ENCODE assay signal across 15 cellular contexts in genomic region chr16:22335668-22336246, GRCh38. TPM values are rescaled to one million over a fixed set of nuclear protein-coding genes. Genes with fewer than 3 reads are reported as not detected.
DNase-seq lines count a peak whose midpoint lies in the region; ATAC-seq, FAIRE-seq and TF ChIP-seq lines count a peak whose summit lies in the region.
"Had no signal": no experiment of that assay in that cellular context is flagged by ENCODE, and none has a peak within 500 bp of the region (broad histone marks: within the 10 kb centered on the region; RNA-seq: fewer than 3 reads in every experiment).

No MANE protein-coding gene starts in this region.

- no peaks in the 10 kb centered on the region for H4K20me1 ChIP-seq in K562 (replicated peaks; ENCODE audit: control insufficient read depth, insufficient read depth, low read length)

- in situ Hi-C loops in K562 (cut with MboI): no loop called here

- no peak overlapping the region for H2AFZ ChIP-seq in K562 (ENCODE audit: low read depth, low read length)

- H3K36me3 Mint-ChIP-seq in naive thymus-derived CD4-positive, alpha-beta T cell: peaks cover 38 to 88% (median 85%) of the 10 kb centered on the region in 5 donors
- H3K36me3 Mint-ChIP-seq in activated CD4-positive, alpha-beta T cell treated with anti-CD3 and anti-CD28 coated beads, Interleukin-2, amount 10 ng/mL, durations not matched to agents 7 days and 5 days (ENCODE audit: low read depth): peaks cover 84% of the 10 kb centered on the region

- no TSS peak for BruUV-seq in K562 (replicated peaks; lab: Mats Ljungman, UMichigan)

- 96% methylated on average over 3 of the region's 3 CpGs for WGBS in K562 (ENCODE audit: insufficient coverage, low coverage, missing lambda C conversion rate)

- no peak; the same call in none of the 2 replicates for TF ChIP-seq POLR2A in K562 (conservative IDR thresholded peaks at IDR 0.05)

- H3K4me3 Mint-ChIP-seq in stimulated activated naive CD8-positive, alpha-beta T cell treated with anti-CD3 and anti-CD28 coated beads, Interleukin-15, amount 100 ng/mL, for 72 hours: no peak overlapping the region
- H3K4me3 Mint-ChIP-seq in naive thymus-derived CD4-positive, alpha-beta T cell: peak overlapping the region in 1 of 10 donors; percentile 6
- H3K4me3 Mint-ChIP-seq in activated CD4-positive, alpha-beta T cell treated with anti-CD3 and anti-CD28 coated beads, Interleukin-2, amount 10 ng/mL, durations not matched to agents 7 days and 5 days: no peak overlapping the region

- no peaks in the 10 kb centered on the region for H3K79me2 ChIP-seq in K562 (ENCODE audit: control insufficient read depth, insufficient read depth, low read length)

- TF ChIP-seq CTCF in K562 (IDR thresholded peaks at IDR 0.05 in 2 of 3, conservative IDR thresholded peaks at IDR 0.05 in 1 of 3; ENCODE audit: insufficient read depth in 2 of 3, low read depth in 1 of 3, low read length in 3 of 3) (no peak), omental fat pad (IDR thresholded peaks at IDR 0.05) (no peak)

- CTCF ChIA-PET in K562 (lab: Yijun Ruan, JAX; ENCODE audit: low intra/inter-chr PET ratio): no interaction called here
- CTCF ChIA-PET in naive thymus-derived CD4-positive, alpha-beta T cell (lab: Charles Lee): no interaction called here
- CTCF ChIA-PET in activated CD4-positive, alpha-beta T cell treated with anti-CD3 and anti-CD28 coated beads, Interleukin-2, amount 10 ng/mL, durations not matched to agents 7 days and 5 days (lab: Charles Lee): interaction anchor here (0.6 kb wide), 1 partner anchor 9 kb away, joined by 3 read pairs; no protein-coding TSS in a partner anchor

- no peak overlapping the region for H3K4me2 ChIP-seq in K562 (ENCODE audit: insufficient read depth, low read length)
- H3K4me2 ChIP-seq: A549; BLaER1 treated with 17β-estradiol and CSF1 and Interleukin-3, amounts not matched to agents 10 nM and 100 nM had no signal

- H3K27me3 ChIP-seq in K562 (ENCODE audit: control insufficient read depth in 2 of 2, insufficient read depth in 2 of 2, low read length in 2 of 2): no peaks in the 10 kb centered on the region
- no peaks in the 10 kb centered on the region for H3K27me3 ChIP-seq in naive thymus-derived CD4-positive, alpha-beta T cell (ENCODE audit: control insufficient read depth in 2 of 2, insufficient read depth in 2 of 2, low read length in 2 of 2)
- H3K27me3 ChIP-seq: BLaER1 treated with 17β-estradiol and CSF1 and Interleukin-3, amounts not matched to agents 10 nM and 100 nM had no signal

- no peak overlapping the region for H3K27ac Mint-ChIP-seq in stimulated activated naive CD8-positive, alpha-beta T cell treated with anti-CD3 and anti-CD28 coated beads, Interleukin-15, amount 100 ng/mL, for 72 hours
- peak overlapping the region in 5 of 9 donors; percentile 43 to 58 (median 50) for H3K27ac Mint-ChIP-seq in naive thymus-derived CD4-positive, alpha-beta T cell
- H3K27ac Mint-ChIP-seq in activated CD4-positive, alpha-beta T cell treated with anti-CD3 and anti-CD28 coated beads, Interleukin-2, amount 10 ng/mL, durations not matched to agents 7 days and 5 days: no peak overlapping the region

- no peak overlapping the region for H3K4me3 ChIP-seq in K562
- no peak overlapping the region for H3K4me3 ChIP-seq in naive thymus-derived CD4-positive, alpha-beta T cell (ENCODE audit: low read length)
- H3K4me3 ChIP-seq: A549 had no signal

- peaks cover 34 to 55% of the 10 kb centered on the region in 2 donors for H3K9me3 Mint-ChIP-seq in stimulated activated naive CD8-positive, alpha-beta T cell treated with anti-CD3 and anti-CD28 coated beads, Interleukin-15, amount 100 ng/mL, for 72 hours
- H3K9me3 Mint-ChIP-seq in naive thymus-derived CD4-positive, alpha-beta T cell: peaks cover 11 to 57% (median 25%) of the 10 kb centered on the region in 11 donors
- peaks cover 35% of the 10 kb centered on the region for H3K9me3 Mint-ChIP-seq in activated CD4-positive, alpha-beta T cell treated with anti-CD3 and anti-CD28 coated beads, Interleukin-2, amount 10 ng/mL, durations not matched to agents 7 days and 5 days

- TF ChIP-seq EP300 in K562 (IDR thresholded peaks at IDR 0.05; ENCODE audit: low read length): no peak

- ATAC-seq in stimulated activated naive CD8-positive, alpha-beta T cell treated with anti-CD3 and anti-CD28 coated beads, Interleukin-15, amount 100 ng/mL, for 72 hours: peak; percentile 43
- ATAC-seq in stimulated activated naive CD8-positive, alpha-beta T cell treated with anti-CD3 and anti-CD28 coated beads, Interleukin-15, Interleukin-2, amounts not matched to agents 100 U/mL and 50 U/mL, for 24 hours: no peak
- peak; percentile 60 for ATAC-seq in K562
- peak; percentile 26 for ATAC-seq in naive thymus-derived CD4-positive, alpha-beta T cell
- ATAC-seq in omental fat pad (ENCODE audit: low FRiP score): no peak
- ATAC-seq: A549 had no signal

- H3K27ac ChIP-seq in K562 (ENCODE audit: extremely low read depth, low read depth, low read length): no peak overlapping the region
- H3K27ac ChIP-seq in naive thymus-derived CD4-positive, alpha-beta T cell (ENCODE audit: low read depth, low read length): no peak overlapping the region
- H3K27ac ChIP-seq: A549; BLaER1 treated with 17β-estradiol and CSF1 and Interleukin-3, amounts not matched to agents 10 nM and 100 nM had no signal

- H3K36me3 ChIP-seq in K562 (ENCODE audit: control insufficient read depth, insufficient read depth, low read length): peaks cover 53% of the 10 kb centered on the region
- peaks cover 19 to 53% (median 21%) of the 10 kb centered on the region in 3 experiments for H3K36me3 ChIP-seq in naive thymus-derived CD4-positive, alpha-beta T cell (ENCODE audit: control insufficient read depth in 2 of 3, insufficient read depth in 3 of 3, low read length in 3 of 3)

- H3K9me1 ChIP-seq in K562 (ENCODE audit: control insufficient read depth, insufficient read depth, low read length): no peaks in the 10 kb centered on the region

- H3K4me1 Mint-ChIP-seq in stimulated activated naive CD8-positive, alpha-beta T cell treated with anti-CD3 and anti-CD28 coated beads, Interleukin-15, amount 100 ng/mL, for 72 hours: peaks cover 34% of the 10 kb centered on the region
- H3K4me1 Mint-ChIP-seq in naive thymus-derived CD4-positive, alpha-beta T cell: peaks cover 2 to 24% (median 10%) of the 10 kb centered on the region in 7 donors
- H3K4me1 Mint-ChIP-seq in activated CD4-positive, alpha-beta T cell treated with anti-CD3 and anti-CD28 coated beads, Interleukin-2, amount 10 ng/mL, durations not matched to agents 7 days and 5 days: peaks cover 15% of the 10 kb centered on the region

- no peak for FAIRE-seq in K562 (lab: Jason Lieb, UNC)
- FAIRE-seq: A549 had no signal

- DNase-seq in stimulated activated naive CD8-positive, alpha-beta T cell treated with anti-CD3 and anti-CD28 coated beads, Interleukin-15, amount 100 ng/mL, for 72 hours: no peak
- DNase-seq in stimulated activated naive CD8-positive, alpha-beta T cell treated with anti-CD3 and anti-CD28 coated beads, Interleukin-15, Interleukin-2, amounts not matched to agents 100 U/mL and 50 U/mL, for 24 hours: no peak
- DNase-seq in K562 (ENCODE audit: extremely low read depth in 1 of 4, low spot score in 3 of 4) (peak in 1 of 4 experiments; percentile 15), omental fat pad (ENCODE audit: low spot score) (no peak), NOMO-1 treated with dmso at 0.1 percent for 144 hours (lab: John Stamatoyannopoulos, UW; ENCODE audit: unreplicated experiment) (no peak)
- DNase-seq in naive thymus-derived CD4-positive, alpha-beta T cell: no peak
- no peak for DNase-seq in activated CD4-positive, alpha-beta T cell treated with anti-CD3 and anti-CD28 coated beads, Interleukin-2, amount 10 ng/mL, durations not matched to agents 7 days and 5 days
- DNase-seq: DMS79, NCI-H1105, NCI-H2081 treated with DMSO at 0.1 percent for 48 hours, NCI-H446 treated with DMSO at 0.1 percent for 48 hours, OCI-M1, RPMI8226 had no signal

- H3K4me1 ChIP-seq in K562 (replicated peaks in 1 of 2; ENCODE audit: control insufficient read depth in 2 of 2, insufficient read depth in 2 of 2, low read length in 2 of 2): no peaks in the 10 kb centered on the region
- no peaks in the 10 kb centered on the region for H3K4me1 ChIP-seq in naive thymus-derived CD4-positive, alpha-beta T cell (ENCODE audit: control insufficient read depth in 2 of 2, insufficient read depth in 2 of 2, low read length in 2 of 2)
- H3K4me1 ChIP-seq: A549 had no signal

- POLR2A ChIA-PET in K562 (lab: Yijun Ruan, JAX): no interaction called here
- POLR2A ChIA-PET in naive thymus-derived CD4-positive, alpha-beta T cell (lab: Charles Lee): interaction anchor here (0.7 to 1.0 kb wide), 2 partner anchors 10 to 24 kb away, joined by 3 to 4 read pairs; no protein-coding TSS in a partner anchor
- POLR2A ChIA-PET in activated CD4-positive, alpha-beta T cell treated with anti-CD3 and anti-CD28 coated beads, Interleukin-2, amount 10 ng/mL, durations not matched to agents 7 days and 5 days (lab: Charles Lee): no interaction called here

- no peak overlapping the region for H3K9ac ChIP-seq in K562 (ENCODE audit: insufficient read depth in 1 of 2, low read depth in 2 of 2, low read length in 2 of 2)
- H3K9ac ChIP-seq: BLaER1 treated with 17β-estradiol and CSF1 and Interleukin-3, amounts not matched to agents 10 nM and 100 nM had no signal

- peaks cover 7% of the 10 kb centered on the region for H3K9me3 ChIP-seq in K562 (replicated peaks; ENCODE audit: control insufficient read depth, insufficient read depth, low read depth, low read length)
- H3K9me3 ChIP-seq in naive thymus-derived CD4-positive, alpha-beta T cell (ENCODE audit: control insufficient read depth in 2 of 3, low read length in 3 of 3): peaks cover 0 to 27% (median 7%) of the 10 kb centered on the region in 3 experiments

- intact Hi-C loops in K562 (cut with micrococcal nuclease): no loop called here
- intact Hi-C loops in naive thymus-derived CD4-positive, alpha-beta T cell (cut with micrococcal nuclease): loop anchor here in 1 of 2 donors (2.0 to 5.0 kb wide), 2 partner anchors 19 to 37 kb away; partner anchors contain the start of gene CDR2

- TF ChIP-seq RAD21 in K562 (CRISPR knock-in tag; conservative IDR thresholded peaks at IDR 0.05 in 1 of 2, IDR thresholded peaks at IDR 0.05 in 1 of 2): no peak

- H3K27me3 Mint-ChIP-seq in stimulated activated naive CD8-positive, alpha-beta T cell treated with anti-CD3 and anti-CD28 coated beads, Interleukin-15, amount 100 ng/mL, for 72 hours: no peaks in the 10 kb centered on the region
- H3K27me3 Mint-ChIP-seq in naive thymus-derived CD4-positive, alpha-beta T cell: no peaks in the 10 kb centered on the region
- no peaks in the 10 kb centered on the region for H3K27me3 Mint-ChIP-seq in activated CD4-positive, alpha-beta T cell treated with anti-CD3 and anti-CD28 coated beads, Interleukin-2, amount 10 ng/mL, durations not matched to agents 7 days and 5 days

RNA-seq across cellular contexts. Expression of gene POLR3E, which starts 38.5 kb away (rescaled TPM):
- 337 and 699 TPM in 2 replicates for total RNA-seq in K562 (2011; cell fraction: chromatin; rRNA removed; ENCODE audit: low replicate concordance)
- 179 and 196 TPM in 2 replicates for total RNA-seq in K562 (2011; cell fraction: nucleolus; rRNA removed)
- total RNA-seq in K562 (2011; cell fraction: nucleoplasm; rRNA removed): 243 and 244 TPM in 2 replicates
- total RNA-seq in K562 (2014; rRNA removed) (78.2 and 82.6 TPM in 2 replicates), K562 (2014; rRNA removed; fragmentation: Illumina TruSeq; extraction: Trizol) (67.6 and 81.1 TPM in 2 replicates), K562 (2015; rRNA removed; fragmentation: Illumina TruSeq; extraction: Trizol) (73.9 and 83.8 TPM in 2 replicates), K562 (2021) (101 and 113 TPM in 2 replicates), omental fat pad (10 to 100 TPM; 46.3 to 73.4 (median 54.0) TPM)
- polyA plus RNA-seq in K562 (2011; rRNA removed) (151 and 192 TPM in 2 replicates), K562 (2014; fragmentation: Illumina TruSeq; extraction: Trizol) (128 and 149 TPM in 2 replicates), K562 (2014; fragmentation: Nextera tagmentation; extraction: Ambion mirVana) (10 to 100 TPM; 17.7 to 25.3 TPM), K562 (2014; rRNA removed) (77.3 and 95.9 TPM in 2 replicates)
- polyA plus RNA-seq in K562 (2011; cell fraction: cytosol; rRNA removed): 128 and 145 TPM in 2 replicates
- polyA plus RNA-seq in K562 (2011; cell fraction: nucleus; rRNA removed): 458 and 560 TPM in 2 replicates
- polyA plus RNA-seq in K562 (2012): 62.8 and 102 TPM in 2 replicates
- polyA minus RNA-seq in K562 (2011; rRNA and poly(A)+ RNA removed): 241 and 345 TPM in 2 replicates
- polyA minus RNA-seq in K562 (2011; cell fraction: cytosol; rRNA and poly(A)+ RNA removed): 104 and 113 TPM in 2 replicates
- polyA minus RNA-seq in K562 (2011; cell fraction: nucleus; rRNA and poly(A)+ RNA removed): 100 and 315 TPM in 2 replicates
- total RNA-seq in naive thymus-derived CD4-positive, alpha-beta T cell: 100 to 1,000 TPM in 4 of 5 experiments, 10 to 100 TPM in 1; 60.1 to 232 (median 112) TPM
- polyA plus RNA-seq in naive thymus-derived CD4-positive, alpha-beta T cell: 10 to 100 TPM; 11.8 to 19.2 TPM
- total RNA-seq in activated CD4-positive, alpha-beta T cell treated with anti-CD3 and anti-CD28 coated beads, Interleukin-2, amount 10 ng/mL, durations not matched to agents 7 days and 5 days: 10 to 100 TPM; 52.4 to 54.3 TPM

RNA-seq across cellular contexts. Expression of gene CDR2, which starts 38.7 kb away (rescaled TPM):
- 15.8 and 27.5 TPM in 2 replicates for total RNA-seq in K562 (2011; cell fraction: chromatin; rRNA removed; ENCODE audit: low replicate concordance)
- 14.7 and 18.3 TPM in 2 replicates for total RNA-seq in K562 (2011; cell fraction: nucleolus; rRNA removed)
- 14.1 and 15.6 TPM in 2 replicates for total RNA-seq in K562 (2011; cell fraction: nucleoplasm; rRNA removed)
- 18.9 and 20.5 TPM in 2 replicates for total RNA-seq in K562 (2014; rRNA removed)
- 19.9 and 20.1 TPM in 2 replicates for total RNA-seq in K562 (2014; rRNA removed; fragmentation: Illumina TruSeq; extraction: Trizol)
- 18.6 and 21.9 TPM in 2 replicates for total RNA-seq in K562 (2015; rRNA removed; fragmentation: Illumina TruSeq; extraction: Trizol)
- 22.1 and 23.1 TPM in 2 replicates for total RNA-seq in K562 (2021)
- polyA plus RNA-seq in K562 (2011; rRNA removed): 25.6 and 30.3 TPM in 2 replicates
- 12.0 and 18.5 TPM in 2 replicates for polyA plus RNA-seq in K562 (2011; cell fraction: cytosol; rRNA removed)
- 8.0 and 10.4 TPM in 2 replicates for polyA plus RNA-seq in K562 (2011; cell fraction: nucleus; rRNA removed)
- 14.9 and 15.5 TPM in 2 replicates for polyA plus RNA-seq in K562 (2012)
- polyA plus RNA-seq in K562 (2014; fragmentation: Illumina TruSeq; extraction: Trizol): 26.3 and 27.9 TPM in 2 replicates
- polyA plus RNA-seq in K562 (2014; fragmentation: Nextera tagmentation; extraction: Ambion mirVana): 1 to 10 TPM; 4.6 to 5.3 TPM
- polyA plus RNA-seq in K562 (2014; rRNA removed): 21.7 and 23.0 TPM in 2 replicates
- polyA minus RNA-seq in K562 (2011; rRNA and poly(A)+ RNA removed): 37.9 and 40.4 TPM in 2 replicates
- 17.8 and 20.6 TPM in 2 replicates for polyA minus RNA-seq in K562 (2011; cell fraction: cytosol; rRNA and poly(A)+ RNA removed)
- polyA minus RNA-seq in K562 (2011; cell fraction: nucleus; rRNA and poly(A)+ RNA removed): 9.7 and 11.4 TPM in 2 replicates
- 10 to 100 TPM; 28.7 to 91.9 (median 65.6) TPM for total RNA-seq in naive thymus-derived CD4-positive, alpha-beta T cell
- 100 to 1,000 TPM in 1 of 2 donors, 10 to 100 TPM in 1; 66.0 to 115 TPM for polyA plus RNA-seq in naive thymus-derived CD4-positive, alpha-beta T cell
- 10 to 100 TPM; 43.5 to 45.4 TPM for total RNA-seq in activated CD4-positive, alpha-beta T cell treated with anti-CD3 and anti-CD28 coated beads, Interleukin-2, amount 10 ng/mL, durations not matched to agents 7 days and 5 days
- 10 to 100 TPM; 20.1 to 26.8 (median 25.3) TPM for total RNA-seq in omental fat pad

Comparison
In these comparisons a context has a peak if more than half of its experiments do, and no peak if none do; other contexts are left out.
1. ATAC-seq: peak in stimulated activated naive CD8-positive, alpha-beta T cell treated with anti-CD3 and anti-CD28 coated beads, Interleukin-15, amount 100 ng/mL, for 72 hours (single experiment), K562 (single experiment) and naive thymus-derived CD4-positive, alpha-beta T cell (single experiment); none in stimulated activated naive CD8-positive, alpha-beta T cell treated with anti-CD3 and anti-CD28 coated beads, Interleukin-15, Interleukin-2, amounts not matched to agents 100 U/mL and 50 U/mL, for 24 hours (single experiment) and omental fat pad (single experiment).
2. H3K27ac Mint-ChIP-seq: peak in naive thymus-derived CD4-positive, alpha-beta T cell (5 of 9); none in stimulated activated naive CD8-positive, alpha-beta T cell treated with anti-CD3 and anti-CD28 coated beads, Interleukin-15, amount 100 ng/mL, for 72 hours (0 of 2) and activated CD4-positive, alpha-beta T cell treated with anti-CD3 and anti-CD28 coated beads, Interleukin-2, amount 10 ng/mL, durations not matched to agents 7 days and 5 days (single experiment).